In the genomic region with DNA sequence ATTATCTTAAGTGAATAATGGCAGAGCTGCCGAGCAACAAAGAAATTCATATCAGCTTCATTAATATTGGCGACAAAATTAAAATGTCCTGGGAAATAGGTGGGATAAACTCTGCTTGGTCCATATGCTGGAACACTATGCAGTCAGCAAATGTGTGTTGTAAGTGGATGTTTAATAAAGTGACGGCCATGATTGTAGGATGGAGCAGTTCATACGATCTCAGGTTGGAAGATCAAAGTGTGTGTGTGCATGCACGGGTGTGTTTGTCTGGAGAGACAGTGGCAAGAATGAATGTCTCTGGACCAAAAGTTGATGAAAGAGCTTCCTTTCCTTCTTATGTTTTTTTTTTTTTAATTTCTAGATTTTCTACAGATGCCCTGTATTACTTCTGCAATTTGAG, we compare ENCODE assay signal across 15 cellular contexts. TPM values are rescaled to one million over a fixed set of nuclear protein-coding genes. Genes with fewer than 3 reads are reported as not detected.
DNase-seq lines count a peak whose midpoint lies in the region; ATAC-seq and TF ChIP-seq lines count a peak whose summit lies in the region.
"Had no signal": no experiment of that assay in that cellular context is flagged by ENCODE, and none has a peak within 500 bp of the region (broad histone marks: within the 10 kb centered on the region; RNA-seq: fewer than 3 reads in every experiment).

No MANE protein-coding gene starts in this region.

- 3 to 6% methylated on average over 5 of the region's 5 CpGs for WGBS in GM23248 (ENCODE audit: low coverage in 1 of 2, low lambda C conversion rate in 2 of 2, missing lambda C conversion rate in 2 of 2), 2 experiments
- WGBS in mesenchymal stem cell = 96% methylated on average over 4 of the region's 5 CpGs
- WGBS in right cardiac atrium = 88% methylated on average over 5 of the region's 5 CpGs

- no peak overlapping the region for H4K91ac ChIP-seq in mesenchymal stem cell (ENCODE audit: low read length)

- no peak overlapping the region for H2BK5ac ChIP-seq in mesenchymal stem cell (ENCODE audit: low read depth, low read length, poor library complexity, severe bottlenecking)

- ATAC-seq in Panc1 (no peak), right cardiac atrium (no peak)

- H3F3A ChIP-seq in GM23248 (ENCODE audit: insufficient read depth) = peaks cover 88% of the 10 kb centered on the region

- H2BK12ac ChIP-seq in mesenchymal stem cell (ENCODE audit: low read length in 2 of 2) = no peak overlapping the region

- intact Hi-C loops in Panc1 (cut with micrococcal nuclease; ENCODE audit: unreplicated experiment) = no loop called here
- intact Hi-C loops in right cardiac atrium (cut with DNase I) = no loop called here
- intact Hi-C loops in left ventricle myocardium inferior (cut with micrococcal nuclease) = no loop called here

- no peak overlapping the region for H3K14ac ChIP-seq in mesenchymal stem cell (ENCODE audit: low read length in 2 of 2)

- H3K36me3 ChIP-seq in GM23248 (ENCODE audit: low read depth) (no peaks in the 10 kb centered on the region; the same call in 1 of the 2 replicates), Panc1 (ENCODE audit: control insufficient read depth, insufficient read depth, low read length) (no peaks in the 10 kb centered on the region), mesenchymal stem cell (ENCODE audit: control insufficient read depth in 1 of 2, insufficient read depth in 2 of 2, low read depth in 1 of 2, low read length in 2 of 2) (peaks cover 0 to 62% of the 10 kb centered on the region in 2 experiments), left ventricle myocardium inferior (no peaks in the 10 kb centered on the region)
- H3K36me3 ChIP-seq: BE2C, SJCRH30 had no signal

- no peak overlapping the region for H2AK5ac ChIP-seq in mesenchymal stem cell (ENCODE audit: low read length, severe bottlenecking)

- H3K79me1 ChIP-seq in mesenchymal stem cell (replicated peaks; ENCODE audit: low read length, poor library complexity, severe bottlenecking) = no peaks in the 10 kb centered on the region

- H3K79me2 ChIP-seq in GM23248 (ENCODE audit: insufficient read depth) = peaks cover 100% of the 10 kb centered on the region

- no TSS peak for BruUV-seq in Panc1 (replicated peaks; lab: Mats Ljungman, UMichigan)

- H3K27me3 ChIP-seq in GM23248 (replicated peaks; ENCODE audit: insufficient read depth) (no peaks in the 10 kb centered on the region), Panc1 (ENCODE audit: control insufficient read depth, insufficient read depth, low read length) (no peaks in the 10 kb centered on the region), mesenchymal stem cell (ENCODE audit: control insufficient read depth in 1 of 2, insufficient read depth in 1 of 2, low read length in 2 of 2) (peaks cover 0 to 13% of the 10 kb centered on the region in 2 experiments), right cardiac atrium (ENCODE audit: control insufficient read depth, insufficient read depth) (no peaks in the 10 kb centered on the region), left ventricle myocardium inferior (ENCODE audit: low read depth) (peaks cover 36% of the 10 kb centered on the region)
- H3K27me3 ChIP-seq: SJCRH30 had no signal

- CTCF ChIA-PET in Panc1 (lab: Charles Lee) = no interaction called here

- TF ChIP-seq CTCF in Panc1 (IDR thresholded peaks at IDR 0.05) (no peak), left ventricle myocardium inferior (IDR thresholded peaks at IDR 0.05; ENCODE audit: borderline replicate concordance) (no peak)

- no peak overlapping the region for H2BK15ac ChIP-seq in mesenchymal stem cell (ENCODE audit: low read depth, poor library complexity, severe bottlenecking)

- no peak overlapping the region for H3K23ac ChIP-seq in mesenchymal stem cell (ENCODE audit: low read length in 2 of 2)

- no peaks in the 10 kb centered on the region for H3K9me3 ChIP-seq in GM23248 (ENCODE audit: low read depth)
- no peaks in the 10 kb centered on the region for H3K9me3 ChIP-seq in Panc1 (ENCODE audit: control insufficient read depth, insufficient read depth, low read depth, low read length)
- no peaks in the 10 kb centered on the region for H3K9me3 ChIP-seq in mesenchymal stem cell (ENCODE audit: control insufficient read depth, low read length)
- no peaks in the 10 kb centered on the region for H3K9me3 ChIP-seq in right cardiac atrium (ENCODE audit: control insufficient read depth, low read length)
- no peaks in the 10 kb centered on the region for H3K9me3 ChIP-seq in left ventricle myocardium inferior (replicated peaks)
- H3K9me3 ChIP-seq: BE2C had no signal

- in situ Hi-C loops in GM23248 (cut with MboI) (no loop called here), Panc1 (cut with HindIII; ENCODE audit: low pct_unique_long_range_greater_than_20kb, low sequenced_read_pairs) (no loop called here), ACHN (cut with HindIII; ENCODE audit: low pct_ligation_motif_present, low pct_unique_long_range_greater_than_20kb, low sequenced_read_pairs) (no loop called here)

- H3K27ac ChIP-seq in GM23248 (peak overlapping the region; percentile 96), Panc1 (ENCODE audit: low read length) (peak overlapping the region; percentile 99), mesenchymal stem cell (ENCODE audit: low read length, poor library complexity, severe bottlenecking) (no peak overlapping the region), right cardiac atrium (ENCODE audit: low read length) (no peak overlapping the region), left ventricle myocardium inferior (replicated peaks) (no peak overlapping the region), caudate nucleus (ENCODE audit: low read depth, low read length) (no peak overlapping the region)
- H3K27ac ChIP-seq: SJCRH30 had no signal

- DNase-seq in GM23248 = peak; percentile 60
- DNase-seq in Panc1 (ENCODE audit: low read depth, low spot score) = no peak
- DNase-seq in mesenchymal stem cell = no peak
- no peak for DNase-seq in right cardiac atrium
- no peak for DNase-seq in ACHN
- no peak for DNase-seq in left ventricle myocardium inferior
- no peak for DNase-seq in caudate nucleus (lab: John Stamatoyannopoulos, UW)
- DNase-seq: BE2C; CD4-positive, alpha-beta T cell; NCI-H1436; NCI-H1930; NCI-H226; NCI-H524 treated with DMSO at 0.1 percent for 48 hours; SJCRH30 had no signal

- H3K4me3 ChIP-seq in GM23248 = peak overlapping the region; percentile 98
- no peak overlapping the region for H3K4me3 ChIP-seq in Panc1 (ENCODE audit: low read depth in 2 of 2, low read length in 2 of 2)
- H3K4me3 ChIP-seq in mesenchymal stem cell (ENCODE audit: insufficient read depth in 1 of 2, low read depth in 1 of 2, low read length in 2 of 2) = no peak overlapping the region
- no peak overlapping the region for H3K4me3 ChIP-seq in right cardiac atrium (ENCODE audit: low read length)
- H3K4me3 ChIP-seq in left ventricle myocardium inferior = no peak overlapping the region
- H3K4me3 ChIP-seq: SJCRH30 had no signal

- no peak overlapping the region for H3K4ac ChIP-seq in mesenchymal stem cell (ENCODE audit: low read depth in 1 of 2, low read length in 2 of 2)

- H2AFZ ChIP-seq in GM23248 = no peak overlapping the region
- no peak overlapping the region for H2AFZ ChIP-seq in mesenchymal stem cell (ENCODE audit: low read depth, low read length)

- no peak overlapping the region for H3K18ac ChIP-seq in mesenchymal stem cell (ENCODE audit: low read depth in 1 of 2, low read length in 2 of 2)

- no peaks in the 10 kb centered on the region for H4K20me1 ChIP-seq in GM23248 (ENCODE audit: insufficient read depth)

- H3K4me1 ChIP-seq in GM23248 (ENCODE audit: insufficient read depth) (peaks cover 97% of the 10 kb centered on the region), Panc1 (ENCODE audit: control insufficient read depth, insufficient read depth, low read length) (peaks cover 50% of the 10 kb centered on the region), mesenchymal stem cell (ENCODE audit: control insufficient read depth, insufficient read depth, low read depth, low read length) (peaks cover 25% of the 10 kb centered on the region), right cardiac atrium (ENCODE audit: control insufficient read depth, insufficient read depth, low read length) (no peaks in the 10 kb centered on the region), left ventricle myocardium inferior (peaks cover 11% of the 10 kb centered on the region)
- H3K4me1 ChIP-seq: BE2C had no signal

- H2BK120ac ChIP-seq in mesenchymal stem cell (ENCODE audit: low read depth, low read length) = no peak overlapping the region

- POLR2A ChIA-PET in Panc1 (lab: Charles Lee) = no interaction called here

- H3K4me2 ChIP-seq in GM23248 (ENCODE audit: unreplicated experiment) (peak overlapping the region; percentile 91), mesenchymal stem cell (ENCODE audit: low read length, poor library complexity, severe bottlenecking) (no peak overlapping the region)

- no peaks in the 10 kb centered on the region for H3K9me2 ChIP-seq in GM23248 (ENCODE audit: insufficient read depth)

- H4K8ac ChIP-seq in mesenchymal stem cell (ENCODE audit: low read length) = peak overlapping the region; percentile 42

- H3K9ac ChIP-seq in GM23248 = peak overlapping the region; percentile 97
- peak overlapping the region; percentile 89 for H3K9ac ChIP-seq in mesenchymal stem cell (ENCODE audit: low read length)

RNA-seq across cellular contexts. Expression of gene TWIST2, which starts 14.8 kb away (rescaled TPM):
- total RNA-seq in GM23248 (2014; rRNA removed; shearing (Covaris generic)) = 467 and 544 TPM in 2 replicates
- 248 and 253 TPM in 2 replicates for polyA plus RNA-seq in GM23248 (2016; fragmentation: Nextera tagmentation; extraction: Ambion mirVana)
- total RNA-seq in Panc1 (2021; ENCODE audit: unreplicated experiment) = 4.2 TPM
- polyA plus RNA-seq in Panc1 (2012; ENCODE audit: insufficient read length) = 6.5 TPM
- polyA plus RNA-seq in mesenchymal stem cell (2013, experiment 1 of 2) = 11.1 TPM
- polyA plus RNA-seq in mesenchymal stem cell (2013, experiment 2 of 2) = 11.7 TPM
- 1 to 10 TPM; 3.1 to 5.5 (median 4.8) TPM for total RNA-seq in right cardiac atrium
- polyA plus RNA-seq in right cardiac atrium = 6.3 TPM
- 2.7 TPM for total RNA-seq in left ventricle myocardium inferior
- total RNA-seq: CD4-positive, alpha-beta T cell; HT-29; SJCRH30 had no signal

Comparison
In these comparisons a context has a peak if more than half of its experiments do, and no peak if none do; other contexts are left out.
1. H3K27ac ChIP-seq: peak in GM23248 (single experiment) and Panc1 (single experiment); none in mesenchymal stem cell (single experiment), right cardiac atrium (single experiment), left ventricle myocardium inferior (single experiment) and caudate nucleus (single experiment).
2. RNA of gene TWIST2, which starts 14.8 kb away (total RNA-seq): 467 to 544 TPM in GM23248; 3.1 to 5.5 TPM in right cardiac atrium, 4.2 TPM in Panc1 (single experiment) and 2.7 TPM in left ventricle myocardium inferior (single experiment); every median in the first group is over 10 times any median in the second.